8 cellular contexts compared by ENCODE assay signal in genomic region chr19:58380736-58381459, GRCh38. TPM values are rescaled to one million over a fixed set of nuclear protein-coding genes. Genes with fewer than 3 reads are reported as not detected.
DNase-seq lines count a peak whose midpoint lies in the region; ATAC-seq and TF ChIP-seq lines count a peak whose summit lies in the region.

TSS of gene ZNF837 (minus strand) at chr19:58381030. CDS start at chr19:58369332, 11,698 bp downstream.

- H3K4me3 Mint-ChIP-seq in activated CD4-positive, alpha-beta T cell treated with anti-CD3 and anti-CD28 coated beads, Interleukin-2, amount 10 ng/mL, durations not matched to agents 7 days and 5 days: peak within 1 kb of the TSS; percentile 83

- CTCF ChIA-PET in activated CD4-positive, alpha-beta T cell treated with anti-CD3 and anti-CD28 coated beads, Interleukin-2, amount 10 ng/mL, durations not matched to agents 7 days and 5 days (lab: Charles Lee): interaction anchor here (1.5 kb wide), 1 partner anchor 139 kb away, joined by 5 read pairs; the partner anchor contains the start of gene ZBTB45

- no peaks in the 10 kb centered on the region for H3K9me3 Mint-ChIP-seq in activated CD4-positive, alpha-beta T cell treated with anti-CD3 and anti-CD28 coated beads, Interleukin-2, amount 10 ng/mL, durations not matched to agents 7 days and 5 days

- POLR2A ChIA-PET in activated CD4-positive, alpha-beta T cell treated with anti-CD3 and anti-CD28 coated beads, Interleukin-2, amount 10 ng/mL, durations not matched to agents 7 days and 5 days (lab: Charles Lee): no interaction called here

- peak within 1 kb of the TSS; percentile 97 to 98 for H3K27ac ChIP-seq in coronary artery
- H3K27ac ChIP-seq in layer of hippocampus (ENCODE audit: low read depth, low read length): peak within 1 kb of the TSS; percentile 90

- no peaks in the 10 kb centered on the region for H3K27me3 ChIP-seq in layer of hippocampus (ENCODE audit: control insufficient read depth, insufficient read depth, low read length)

- ATAC-seq in GM19351 (IDR thresholded peaks at IDR 0.05; ENCODE audit: unreplicated experiment) (peak; percentile 84), HG03520 (IDR thresholded peaks at IDR 0.05; ENCODE audit: unreplicated experiment) (peak; percentile 79)

- no peaks in the 10 kb centered on the region for H3K36me3 Mint-ChIP-seq in activated CD4-positive, alpha-beta T cell treated with anti-CD3 and anti-CD28 coated beads, Interleukin-2, amount 10 ng/mL, durations not matched to agents 7 days and 5 days (ENCODE audit: low read depth)

- H3K4me3 ChIP-seq in coronary artery: peak within 1 kb of the TSS; percentile 91

- peak; percentile 73 to 100 (median 96) for DNase-seq in C1 segment of cervical spinal cord (lab: John Stamatoyannopoulos, UW)
- DNase-seq in NCI-H526 treated with DMSO at 0.1 percent for 48 hours (lab: John Stamatoyannopoulos, UW): peak; percentile 99
- peak; percentile 99 for DNase-seq in activated CD4-positive, alpha-beta T cell treated with anti-CD3 and anti-CD28 coated beads, Interleukin-2, amount 10 ng/mL, durations not matched to agents 7 days and 5 days
- DNase-seq in coronary artery (ENCODE audit: low spot score): peak; percentile 99
- peak; percentile 86 to 96 (median 90) for DNase-seq in stimulated activated CD4-positive, alpha-beta T cell treated with anti-CD3 and anti-CD28 coated beads, Interleukin-1b, Interleukin-23, amount 100 ng/mL, for 24 hours (ENCODE audit: low read depth in 4 of 4, low spot score in 1 of 4)

- no peaks in the 10 kb centered on the region for H3K27me3 Mint-ChIP-seq in activated CD4-positive, alpha-beta T cell treated with anti-CD3 and anti-CD28 coated beads, Interleukin-2, amount 10 ng/mL, durations not matched to agents 7 days and 5 days

- H3K27ac Mint-ChIP-seq in activated CD4-positive, alpha-beta T cell treated with anti-CD3 and anti-CD28 coated beads, Interleukin-2, amount 10 ng/mL, durations not matched to agents 7 days and 5 days: peak within 1 kb of the TSS; percentile 95

- peaks cover 34% of the 10 kb centered on the region for H3K4me1 Mint-ChIP-seq in activated CD4-positive, alpha-beta T cell treated with anti-CD3 and anti-CD28 coated beads, Interleukin-2, amount 10 ng/mL, durations not matched to agents 7 days and 5 days

- TF ChIP-seq CTCF in coronary artery (IDR thresholded peaks at IDR 0.05): no peak

RNA-seq across cellular contexts. Expression of gene ZNF837, which starts in this region (rescaled TPM):
- total RNA-seq in activated CD4-positive, alpha-beta T cell treated with anti-CD3 and anti-CD28 coated beads, Interleukin-2, amount 10 ng/mL, durations not matched to agents 7 days and 5 days: 1 to 10 TPM; 1.5 to 2.3 TPM

Comparison
In these comparisons a context has a peak if more than half of its experiments do, and no peak if none do; other contexts are left out.
1. Peak in every context shown above with its lines: DNase-seq, ATAC-seq, H3K4me3 ChIP-seq and H3K27ac ChIP-seq.